In the genomic region with DNA sequence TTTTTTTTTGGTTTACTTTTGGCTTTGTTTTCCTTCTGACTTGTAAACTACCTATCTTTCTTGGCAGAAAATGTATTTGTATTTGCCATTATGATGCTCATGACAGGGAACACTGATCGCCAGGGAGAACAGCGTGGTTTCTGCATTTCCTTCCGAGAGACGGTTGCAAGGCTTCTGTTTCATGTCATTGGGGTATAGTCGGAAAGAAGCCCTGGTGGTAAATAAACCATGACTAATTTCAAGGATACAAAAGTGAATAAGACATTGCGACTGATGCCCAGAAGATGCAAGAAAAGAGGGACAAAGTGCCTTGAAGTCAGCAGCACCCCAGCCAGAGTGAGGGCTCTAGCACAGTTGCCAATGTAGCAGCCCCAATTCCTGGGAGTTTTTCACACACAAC, we compare ENCODE assay signal across 19 cellular contexts. TPM values are rescaled to one million over a fixed set of nuclear protein-coding genes. Genes with fewer than 3 reads are reported as not detected.
DNase-seq lines count a peak whose midpoint lies in the region; ATAC-seq and TF ChIP-seq lines count a peak whose summit lies in the region.
"Had no signal": no experiment of that assay in that cellular context is flagged by ENCODE, and none has a peak within 500 bp of the region (broad histone marks: within the 10 kb centered on the region; RNA-seq: fewer than 3 reads in every experiment).

No MANE protein-coding gene starts in this region.

- H3K27me3 ChIP-seq in A673 (replicated peaks; ENCODE audit: insufficient read depth, low read depth, low read length, poor library complexity) (peaks cover 47% of the 10 kb centered on the region), BLaER1 (no peaks in the 10 kb centered on the region)

- H3K9me3 Mint-ChIP-seq in T-helper 1 cell treated with Interleukin-12 subunit alpha and Interleukin-12 subunit beta and Interleukin-4 antibody, amounts not matched to agents 30 μg/mL and 1 μg/mL, for 36 hours = no peaks in the 10 kb centered on the region
- peaks cover 0 to 4% (median 0%) of the 10 kb centered on the region in 7 donors for H3K9me3 Mint-ChIP-seq in naive B cell
- H3K9me3 Mint-ChIP-seq: HFFc6 had no signal

- ATAC-seq in naive B cell (ENCODE audit: low read depth in 2 of 2) = no peak
- ATAC-seq in GM21515 (IDR thresholded peaks at IDR 0.05; ENCODE audit: unreplicated experiment) = no peak

- H3K27ac Mint-ChIP-seq in T-helper 1 cell treated with Interleukin-12 subunit alpha and Interleukin-12 subunit beta and Interleukin-4 antibody, amounts not matched to agents 30 μg/mL and 1 μg/mL, for 36 hours = peak overlapping the region; percentile 29
- peak overlapping the region; percentile 97 to 99 (median 98) for H3K27ac Mint-ChIP-seq in naive B cell
- H3K27ac Mint-ChIP-seq: CD4-positive, alpha-beta memory T cell; HFFc6 had no signal

- no peak overlapping the region for H3K27ac ChIP-seq in A673 (ENCODE audit: low read depth, low read length, poor library complexity, severe bottlenecking)
- H3K27ac ChIP-seq in BLaER1 = peak overlapping the region; percentile 90
- H3K27ac ChIP-seq: SK-N-MC had no signal

- CTCF ChIA-PET in A673 (lab: Charles Lee) = no interaction called here

- no peak for TF ChIP-seq CTCF in A673 (conservative IDR thresholded peaks at IDR 0.05; ENCODE audit: low read depth, low read length)

- no TSS peak for BruUV-seq in A673 (replicated peaks; lab: Mats Ljungman, UMichigan)

- no peaks in the 10 kb centered on the region for H3K9me3 ChIP-seq in A673 (ENCODE audit: low read depth, low read length, poor library complexity, severe bottlenecking)
- no peaks in the 10 kb centered on the region for H3K9me3 ChIP-seq in BLaER1

- H3K4me3 ChIP-seq in A673 (ENCODE audit: low read depth, low read length, poor library complexity, severe bottlenecking) = no peak overlapping the region
- H3K4me3 ChIP-seq in BLaER1 = peak overlapping the region; percentile 49; the same call in 1 of the 2 replicates
- H3K4me3 ChIP-seq: SK-N-MC had no signal

- POLR2A ChIA-PET in A673 (lab: Charles Lee; ENCODE audit: low non-redundant PET) = no interaction called here

- peak overlapping the region; percentile 86 for H3K4me2 ChIP-seq in BLaER1

- intact Hi-C loops in A673 (cut with micrococcal nuclease; ENCODE audit: unreplicated experiment) = no loop called here

- no peaks in the 10 kb centered on the region for H3K36me3 Mint-ChIP-seq in T-helper 1 cell treated with Interleukin-12 subunit alpha and Interleukin-12 subunit beta and Interleukin-4 antibody, amounts not matched to agents 30 μg/mL and 1 μg/mL, for 36 hours (ENCODE audit: low read depth)
- no peaks in the 10 kb centered on the region for H3K36me3 Mint-ChIP-seq in naive B cell
- H3K36me3 Mint-ChIP-seq: CD4-positive, alpha-beta memory T cell had no signal

- H3K36me3 ChIP-seq in A673 (ENCODE audit: insufficient read depth, low read length, poor library complexity, severe bottlenecking) = no peaks in the 10 kb centered on the region
- no peaks in the 10 kb centered on the region for H3K36me3 ChIP-seq in BLaER1

- peaks cover 26% of the 10 kb centered on the region for H3K27me3 Mint-ChIP-seq in T-helper 1 cell treated with Interleukin-12 subunit alpha and Interleukin-12 subunit beta and Interleukin-4 antibody, amounts not matched to agents 30 μg/mL and 1 μg/mL, for 36 hours (ENCODE audit: low read depth)
- no peaks in the 10 kb centered on the region for H3K27me3 Mint-ChIP-seq in naive B cell

- H3K4me3 Mint-ChIP-seq in T-helper 1 cell treated with Interleukin-12 subunit alpha and Interleukin-12 subunit beta and Interleukin-4 antibody, amounts not matched to agents 30 μg/mL and 1 μg/mL, for 36 hours = no peak overlapping the region
- peak overlapping the region; percentile 26 to 81 (median 68) for H3K4me3 Mint-ChIP-seq in naive B cell
- H3K4me3 Mint-ChIP-seq: CD4-positive, alpha-beta memory T cell; HFFc6 had no signal

- peak overlapping the region; percentile 72 for H3K9ac ChIP-seq in BLaER1

- peak; percentile 27 for DNase-seq in A673 (ENCODE audit: low spot score)
- no peak for DNase-seq in naive B cell
- DNase-seq in stimulated activated CD4-positive, alpha-beta T cell treated with anti-CD3 and anti-CD28 coated beads, Interleukin-2, amount 100 ng/mL, for 24 hours = no peak
- no peak for DNase-seq in stimulated activated CD8-positive, alpha-beta memory T cell treated with anti-CD3 and anti-CD28 coated beads, Interleukin-4, amount 100 ng/mL, for 48 hours
- DNase-seq in effector CD4-positive, alpha-beta T cell = no peak
- DNase-seq: Calu3; CD4-positive, alpha-beta memory T cell; DMS53; HFFc6; KG1; NCI-H1436 treated with DMSO at 0.1 percent for 48 hours; NCI-H2029 treated with DMSO at 0.1 percent for 48 hours; NCI-H2171 treated with DMSO at 0.1 percent for 48 hours; NCI-H510A; NCI-H82 had no signal

- H3K4me1 ChIP-seq in A673 (ENCODE audit: insufficient read depth, low read length, poor library complexity, severe bottlenecking) (peaks cover 15% of the 10 kb centered on the region), BLaER1 (peaks cover 83% of the 10 kb centered on the region)

- H3K4me1 Mint-ChIP-seq in T-helper 1 cell treated with Interleukin-12 subunit alpha and Interleukin-12 subunit beta and Interleukin-4 antibody, amounts not matched to agents 30 μg/mL and 1 μg/mL, for 36 hours (ENCODE audit: low read depth) = peaks cover 29% of the 10 kb centered on the region
- H3K4me1 Mint-ChIP-seq in naive B cell = peaks cover 63 to 76% (median 73%) of the 10 kb centered on the region in 3 donors
- H3K4me1 Mint-ChIP-seq: CD4-positive, alpha-beta memory T cell had no signal

- no peaks in the 10 kb centered on the region for H4K20me1 ChIP-seq in BLaER1

RNA-seq across cellular contexts. Expression of a gene that starts 4.2 kb away (rescaled TPM):
- 0.13 and 0.35 TPM in 2 replicates for total RNA-seq in A673 (2021)
- polyA plus RNA-seq in naive B cell (ENCODE audit: low read depth in 6 of 6) = 1 to 10 TPM in 3 of 6 donors, under 1 TPM in 2, not detected in 1; 0.30 to 1.3 (median 1.1) TPM

RNA-seq across cellular contexts. Expression of a gene that starts 12.4 kb away (rescaled TPM):
- total RNA-seq in A673 (2021) = 4.4 and 4.8 TPM in 2 replicates
- polyA plus RNA-seq in naive B cell (ENCODE audit: low read depth in 6 of 6) = 10 to 100 TPM in 3 of 6 donors, 1 to 10 TPM in 3; 5.9 to 13.6 (median 10.0) TPM
